18 cellular contexts compared by ENCODE assay signal in the genomic region with DNA sequence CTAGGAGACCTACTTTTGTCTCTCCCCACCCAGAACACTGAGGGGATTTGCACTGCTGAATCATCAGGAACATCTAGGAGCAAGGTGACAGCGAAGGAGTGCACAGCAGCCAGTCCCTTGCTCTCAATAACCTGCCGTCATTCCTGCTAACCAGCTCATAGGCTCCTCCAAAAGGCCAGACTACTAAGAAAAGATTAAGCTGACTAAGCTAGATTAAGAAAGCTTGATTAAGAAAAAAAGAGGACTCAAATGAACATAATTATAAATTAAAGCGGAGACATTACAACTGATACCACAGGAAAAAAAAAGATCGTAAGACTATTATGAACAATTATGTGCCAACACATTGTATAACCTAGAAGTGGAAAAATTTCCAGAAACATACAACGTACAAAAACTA.
DNase-seq lines count a peak whose midpoint lies in the region; ATAC-seq, FAIRE-seq and TF ChIP-seq lines count a peak whose summit lies in the region.
"Had no signal": no experiment of that assay in that cellular context is flagged by ENCODE, and none has a peak within 500 bp of the region (broad histone marks: within the 10 kb centered on the region; RNA-seq: fewer than 3 reads in every experiment).

No MANE protein-coding gene starts in this region.

- no peak overlapping the region for H3K23ac ChIP-seq in mesendoderm (ENCODE audit: low read length)

- DNase-seq in HepG2 (ENCODE audit: low spot score) = no peak
- no peak for DNase-seq in right lobe of liver
- no peak for DNase-seq in K562 (ENCODE audit: extremely low read depth in 1 of 4, low spot score in 3 of 4)
- peak; percentile 8 for DNase-seq in mesendoderm
- DNase-seq in OCI-M2 (lab: John Stamatoyannopoulos, UW; ENCODE audit: unreplicated experiment) = no peak
- no peak for DNase-seq in stimulated activated CD4-positive, alpha-beta T cell treated with anti-CD3 and anti-CD28 coated beads, Interleukin-4, amount 100 ng/mL, for 4 hours
- DNase-seq: 8988T; CD8-positive, alpha-beta T cell; DMS 273 treated with DMSO at 0.1 percent for 48 hours; DMS53; DND-41; EL; H7; HFFc6 had no signal

- H3K9me3 ChIP-seq in HepG2 (ENCODE audit: low read length) = peaks cover 71% of the 10 kb centered on the region
- no peaks in the 10 kb centered on the region for H3K9me3 ChIP-seq in right lobe of liver
- H3K9me3 ChIP-seq in K562 (replicated peaks; ENCODE audit: control insufficient read depth, insufficient read depth, low read depth, low read length) = no peaks in the 10 kb centered on the region
- H3K9me3 ChIP-seq: BLaER1 had no signal

- H3K36me3 ChIP-seq in HepG2 (replicated peaks in 1 of 2; ENCODE audit: control insufficient read depth in 1 of 2, insufficient read depth in 2 of 2, low read length in 2 of 2) (no peaks in the 10 kb centered on the region), right lobe of liver (no peaks in the 10 kb centered on the region), K562 (ENCODE audit: control insufficient read depth, insufficient read depth, low read length) (no peaks in the 10 kb centered on the region), mesendoderm (ENCODE audit: control insufficient read depth, insufficient read depth, low read length) (no peaks in the 10 kb centered on the region)
- H3K36me3 ChIP-seq: BLaER1 had no signal

- FAIRE-seq in HepG2 (lab: Jason Lieb, UNC) (no peak), K562 (lab: Jason Lieb, UNC) (no peak)
- FAIRE-seq: GM12878 had no signal

- TF ChIP-seq POLR2A in HepG2 (IDR thresholded peaks at IDR 0.05; ENCODE audit: insufficient read depth in 1 of 2, low read depth in 2 of 2, low read length in 2 of 2) = no peak
- no peak for TF ChIP-seq POLR2A in right lobe of liver (IDR thresholded peaks at IDR 0.05)
- no peak for TF ChIP-seq POLR2A in K562 (conservative IDR thresholded peaks at IDR 0.05)

- TF ChIP-seq RAD21 in HepG2 (CRISPR knock-in tag; IDR thresholded peaks at IDR 0.05) = no peak
- no peak for TF ChIP-seq RAD21 in K562 (CRISPR knock-in tag; conservative IDR thresholded peaks at IDR 0.05 in 1 of 2, IDR thresholded peaks at IDR 0.05 in 1 of 2)

- H3K9ac ChIP-seq in HepG2 (ENCODE audit: insufficient read depth, low read depth, low read length) (no peak overlapping the region), K562 (ENCODE audit: insufficient read depth in 1 of 2, low read depth in 2 of 2, low read length in 2 of 2) (no peak overlapping the region), mesendoderm (ENCODE audit: low read length) (no peak overlapping the region)
- H3K9ac ChIP-seq: BLaER1 had no signal

- TF ChIP-seq CTCF in HepG2 (CRISPR knock-in tag; IDR thresholded peaks at IDR 0.05) (no peak), right lobe of liver (IDR thresholded peaks at IDR 0.05) (no peak), K562 (IDR thresholded peaks at IDR 0.05 in 2 of 3, conservative IDR thresholded peaks at IDR 0.05 in 1 of 3; ENCODE audit: insufficient read depth in 2 of 3, low read depth in 1 of 3, low read length in 3 of 3) (no peak)

- H2AFZ ChIP-seq in HepG2 (ENCODE audit: low read length) (no peak overlapping the region), K562 (ENCODE audit: low read depth, low read length) (no peak overlapping the region)

- no peak overlapping the region for H2BK120ac ChIP-seq in mesendoderm (ENCODE audit: low read depth, low read length)

- no peak overlapping the region for H2BK5ac ChIP-seq in mesendoderm (ENCODE audit: low read length)

- H3K4me3 ChIP-seq in HepG2 (replicated peaks in 1 of 3; ENCODE audit: insufficient read depth in 1 of 3, low read depth in 2 of 3, low read length in 3 of 3) (no peak overlapping the region), right lobe of liver (no peak overlapping the region), K562 (no peak overlapping the region), mesendoderm (ENCODE audit: low read length) (no peak overlapping the region)
- H3K4me3 ChIP-seq: BLaER1, GM12878 had no signal

- TF ChIP-seq EP300 in HepG2 (IDR thresholded peaks at IDR 0.05; ENCODE audit: low read depth in 2 of 2, low read length in 2 of 2) (no peak), HepG2 (CRISPR knock-in tag; IDR thresholded peaks at IDR 0.05; ENCODE audit: borderline replicate concordance) (no peak), K562 (IDR thresholded peaks at IDR 0.05; ENCODE audit: low read length) (no peak)

- H3K4ac ChIP-seq in mesendoderm (ENCODE audit: low read depth, low read length) = no peak overlapping the region

- H3K4me1 ChIP-seq in HepG2 (ENCODE audit: insufficient read depth, low read length) (no peaks in the 10 kb centered on the region), right lobe of liver (no peaks in the 10 kb centered on the region), K562 (replicated peaks in 1 of 2; ENCODE audit: control insufficient read depth in 2 of 2, insufficient read depth in 2 of 2, low read length in 2 of 2) (no peaks in the 10 kb centered on the region), mesendoderm (ENCODE audit: control insufficient read depth, low read depth, low read length) (no peaks in the 10 kb centered on the region)
- H3K4me1 ChIP-seq: BLaER1 had no signal

- H3K18ac ChIP-seq in mesendoderm (ENCODE audit: low read length) = no peak overlapping the region

- H4K8ac ChIP-seq in mesendoderm (ENCODE audit: low read depth, low read length) = no peak overlapping the region

- intact Hi-C loops in HepG2 (cut with micrococcal nuclease; ENCODE audit: unreplicated experiment) = loop anchor here (2.0 kb wide), 1 partner anchor 48 kb away; no protein-coding TSS in a partner anchor
- intact Hi-C loops in right lobe of liver (cut with DNase I) = no loop called here
- intact Hi-C loops in K562 (cut with micrococcal nuclease) = no loop called here

- ATAC-seq in HepG2 = no peak
- ATAC-seq in right lobe of liver = no peak
- no peak for ATAC-seq in K562
- ATAC-seq in GM21526 (IDR thresholded peaks at IDR 0.05; ENCODE audit: low FRiP score, unreplicated experiment) = no peak
- ATAC-seq: CD8-positive, alpha-beta T cell; GM12878; HCT116 had no signal

- CTCF ChIA-PET in HepG2 (lab: Yijun Ruan, JAX; ENCODE audit: low intra/inter-chr PET ratio, low total read pairs) (no interaction called here), K562 (lab: Yijun Ruan, JAX; ENCODE audit: low intra/inter-chr PET ratio) (no interaction called here)

- 34% methylated on average over 5 of the region's 5 CpGs for WGBS in HepG2 (ENCODE audit: low lambda C conversion rate)
- WGBS in right lobe of liver (ENCODE audit: insufficient coverage, low coverage, low lambda C conversion rate, missing lambda C conversion rate) = 76% methylated on average over 5 of the region's 5 CpGs
- WGBS in K562 (ENCODE audit: insufficient coverage, low coverage, missing lambda C conversion rate) = 4% methylated on average over 5 of the region's 5 CpGs
- no CpG with 5 or more reads among the region's 5 CpGs for WGBS in mesendoderm (ENCODE audit: extremely low coverage, insufficient coverage, low lambda C conversion rate)

- no peak overlapping the region for H2AK5ac ChIP-seq in mesendoderm (ENCODE audit: low read length)

- in situ Hi-C loops in HepG2 (cut with HindIII; ENCODE audit: extremely low pct_ligation_motif_present, low pct_unique_long_range_greater_than_20kb) (no loop called here), K562 (cut with MboI) (no loop called here)

- no peak overlapping the region for H2BK15ac ChIP-seq in mesendoderm (replicated peaks; ENCODE audit: low read depth)

- POLR2A ChIA-PET in HepG2 (lab: Yijun Ruan, JAX) (no interaction called here), K562 (lab: Yijun Ruan, JAX) (no interaction called here)

- no peaks in the 10 kb centered on the region for H3K27me3 ChIP-seq in HepG2 (ENCODE audit: control insufficient read depth in 1 of 2, insufficient read depth in 2 of 2, low read length in 2 of 2)
- no peaks in the 10 kb centered on the region for H3K27me3 ChIP-seq in right lobe of liver
- no peaks in the 10 kb centered on the region for H3K27me3 ChIP-seq in K562 (ENCODE audit: control insufficient read depth in 2 of 2, insufficient read depth in 2 of 2, low read length in 2 of 2)
- no peaks in the 10 kb centered on the region for H3K27me3 ChIP-seq in mesendoderm (ENCODE audit: insufficient read depth, low read length, poor library complexity)
- H3K27me3 ChIP-seq: BLaER1 had no signal

- no peaks in the 10 kb centered on the region for H3K79me2 ChIP-seq in HepG2 (ENCODE audit: insufficient read depth, low read length)
- H3K79me2 ChIP-seq in K562 (ENCODE audit: control insufficient read depth, insufficient read depth, low read length) = no peaks in the 10 kb centered on the region
- no peaks in the 10 kb centered on the region for H3K79me2 ChIP-seq in mesendoderm (ENCODE audit: control insufficient read depth, insufficient read depth, low read length)

- BruUV-seq in HepG2 (replicated peaks; lab: Mats Ljungman, UMichigan) (no TSS peak), K562 (replicated peaks; lab: Mats Ljungman, UMichigan) (no TSS peak)

- H3K56ac ChIP-seq in mesendoderm (ENCODE audit: low read length) = no peak overlapping the region

- no peak overlapping the region for H4K5ac ChIP-seq in mesendoderm (ENCODE audit: low read length)

- H3K4me2 ChIP-seq in HepG2 (ENCODE audit: low read depth, low read length) (no peak overlapping the region), K562 (ENCODE audit: insufficient read depth, low read length) (no peak overlapping the region), mesendoderm (ENCODE audit: low read length) (no peak overlapping the region)
- H3K4me2 ChIP-seq: BLaER1 had no signal

- H4K20me1 ChIP-seq in HepG2 (ENCODE audit: insufficient read depth, low read length) (no peaks in the 10 kb centered on the region), K562 (replicated peaks; ENCODE audit: control insufficient read depth, insufficient read depth, low read length) (no peaks in the 10 kb centered on the region)
- H4K20me1 ChIP-seq: BLaER1 had no signal

- H3K27ac ChIP-seq in HepG2 (ENCODE audit: extremely low read length, insufficient read depth, low read length) (no peak overlapping the region), right lobe of liver (no peak overlapping the region), K562 (ENCODE audit: extremely low read depth, low read depth, low read length) (no peak overlapping the region), mesendoderm (ENCODE audit: low read depth, low read length) (no peak overlapping the region)
- H3K27ac ChIP-seq: BLaER1 had no signal

- no peaks in the 10 kb centered on the region for H3K79me1 ChIP-seq in mesendoderm (ENCODE audit: low read length)

- H3K9me1 ChIP-seq in K562 (ENCODE audit: control insufficient read depth, insufficient read depth, low read length) = no peaks in the 10 kb centered on the region

TF ChIP-seq in K562, 482 proteins besides CTCF, POLR2A, EP300 and RAD21 (continues in another document):
- no peak for TF ChIP-seq BCOR (IDR thresholded peaks at IDR 0.05)
- TF ChIP-seq SRSF3 (IDR thresholded peaks at IDR 0.05; ENCODE audit: insufficient read depth, low read length) = no peak
- no peak for TF ChIP-seq ZNF780A (CRISPR knock-in tag; IDR thresholded peaks at IDR 0.05)
- peak; percentile 40; the same call in 1 of the 2 replicates for TF ChIP-seq ZNF316 (IDR thresholded peaks at IDR 0.05)
- TF ChIP-seq ZNF707 (CRISPR knock-in tag; conservative IDR thresholded peaks at IDR 0.05) = no peak
- no peak for TF ChIP-seq ASH1L (IDR thresholded peaks at IDR 0.05; ENCODE audit: borderline replicate concordance, low read depth, partially characterized antibody)
- TF ChIP-seq ARNT (IDR thresholded peaks at IDR 0.05) = no peak
- TF ChIP-seq C11orf30 (IDR thresholded peaks at IDR 0.05; ENCODE audit: low read depth) = 0 out of 2 replicates have a peak, but pooled peaks have one; percentile 6
